In genomic region chr14:30322819-30323218, GRCh38 we compare ENCODE assay signal across 1 cellular context.
TF ChIP-seq lines count a peak whose summit lies in the region.

No MANE protein-coding gene starts in this region.

TF ChIP-seq in GM23338, 12 proteins besides CTCF, POLR2A, EP300 and RAD21 (continued from another document):
- TF ChIP-seq, protein P1, sequence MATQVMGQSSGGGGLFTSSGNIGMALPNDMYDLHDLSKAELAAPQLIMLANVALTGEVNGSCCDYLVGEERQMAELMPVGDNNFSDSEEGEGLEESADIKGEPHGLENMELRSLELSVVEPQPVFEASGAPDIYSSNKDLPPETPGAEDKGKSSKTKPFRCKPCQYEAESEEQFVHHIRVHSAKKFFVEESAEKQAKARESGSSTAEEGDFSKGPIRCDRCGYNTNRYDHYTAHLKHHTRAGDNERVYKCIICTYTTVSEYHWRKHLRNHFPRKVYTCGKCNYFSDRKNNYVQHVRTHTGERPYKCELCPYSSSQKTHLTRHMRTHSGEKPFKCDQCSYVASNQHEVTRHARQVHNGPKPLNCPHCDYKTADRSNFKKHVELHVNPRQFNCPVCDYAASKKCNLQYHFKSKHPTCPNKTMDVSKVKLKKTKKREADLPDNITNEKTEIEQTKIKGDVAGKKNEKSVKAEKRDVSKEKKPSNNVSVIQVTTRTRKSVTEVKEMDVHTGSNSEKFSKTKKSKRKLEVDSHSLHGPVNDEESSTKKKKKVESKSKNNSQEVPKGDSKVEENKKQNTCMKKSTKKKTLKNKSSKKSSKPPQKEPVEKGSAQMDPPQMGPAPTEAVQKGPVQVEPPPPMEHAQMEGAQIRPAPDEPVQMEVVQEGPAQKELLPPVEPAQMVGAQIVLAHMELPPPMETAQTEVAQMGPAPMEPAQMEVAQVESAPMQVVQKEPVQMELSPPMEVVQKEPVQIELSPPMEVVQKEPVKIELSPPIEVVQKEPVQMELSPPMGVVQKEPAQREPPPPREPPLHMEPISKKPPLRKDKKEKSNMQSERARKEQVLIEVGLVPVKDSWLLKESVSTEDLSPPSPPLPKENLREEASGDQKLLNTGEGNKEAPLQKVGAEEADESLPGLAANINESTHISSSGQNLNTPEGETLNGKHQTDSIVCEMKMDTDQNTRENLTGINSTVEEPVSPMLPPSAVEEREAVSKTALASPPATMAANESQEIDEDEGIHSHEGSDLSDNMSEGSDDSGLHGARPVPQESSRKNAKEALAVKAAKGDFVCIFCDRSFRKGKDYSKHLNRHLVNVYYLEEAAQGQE (IDR thresholded peaks at IDR 0.05; ENCODE audit: unreplicated experiment): no peak
- TF ChIP-seq JUNB (IDR thresholded peaks at IDR 0.05; ENCODE audit: unreplicated experiment) (no peak), NANOG (IDR thresholded peaks at IDR 0.05; ENCODE audit: borderline replicate concordance) (no peak), ZNF331 (CRISPR knock-in tag; IDR thresholded peaks at IDR 0.05; ENCODE audit: low read depth) (no peak)
- TF ChIP-seq, protein P2, sequence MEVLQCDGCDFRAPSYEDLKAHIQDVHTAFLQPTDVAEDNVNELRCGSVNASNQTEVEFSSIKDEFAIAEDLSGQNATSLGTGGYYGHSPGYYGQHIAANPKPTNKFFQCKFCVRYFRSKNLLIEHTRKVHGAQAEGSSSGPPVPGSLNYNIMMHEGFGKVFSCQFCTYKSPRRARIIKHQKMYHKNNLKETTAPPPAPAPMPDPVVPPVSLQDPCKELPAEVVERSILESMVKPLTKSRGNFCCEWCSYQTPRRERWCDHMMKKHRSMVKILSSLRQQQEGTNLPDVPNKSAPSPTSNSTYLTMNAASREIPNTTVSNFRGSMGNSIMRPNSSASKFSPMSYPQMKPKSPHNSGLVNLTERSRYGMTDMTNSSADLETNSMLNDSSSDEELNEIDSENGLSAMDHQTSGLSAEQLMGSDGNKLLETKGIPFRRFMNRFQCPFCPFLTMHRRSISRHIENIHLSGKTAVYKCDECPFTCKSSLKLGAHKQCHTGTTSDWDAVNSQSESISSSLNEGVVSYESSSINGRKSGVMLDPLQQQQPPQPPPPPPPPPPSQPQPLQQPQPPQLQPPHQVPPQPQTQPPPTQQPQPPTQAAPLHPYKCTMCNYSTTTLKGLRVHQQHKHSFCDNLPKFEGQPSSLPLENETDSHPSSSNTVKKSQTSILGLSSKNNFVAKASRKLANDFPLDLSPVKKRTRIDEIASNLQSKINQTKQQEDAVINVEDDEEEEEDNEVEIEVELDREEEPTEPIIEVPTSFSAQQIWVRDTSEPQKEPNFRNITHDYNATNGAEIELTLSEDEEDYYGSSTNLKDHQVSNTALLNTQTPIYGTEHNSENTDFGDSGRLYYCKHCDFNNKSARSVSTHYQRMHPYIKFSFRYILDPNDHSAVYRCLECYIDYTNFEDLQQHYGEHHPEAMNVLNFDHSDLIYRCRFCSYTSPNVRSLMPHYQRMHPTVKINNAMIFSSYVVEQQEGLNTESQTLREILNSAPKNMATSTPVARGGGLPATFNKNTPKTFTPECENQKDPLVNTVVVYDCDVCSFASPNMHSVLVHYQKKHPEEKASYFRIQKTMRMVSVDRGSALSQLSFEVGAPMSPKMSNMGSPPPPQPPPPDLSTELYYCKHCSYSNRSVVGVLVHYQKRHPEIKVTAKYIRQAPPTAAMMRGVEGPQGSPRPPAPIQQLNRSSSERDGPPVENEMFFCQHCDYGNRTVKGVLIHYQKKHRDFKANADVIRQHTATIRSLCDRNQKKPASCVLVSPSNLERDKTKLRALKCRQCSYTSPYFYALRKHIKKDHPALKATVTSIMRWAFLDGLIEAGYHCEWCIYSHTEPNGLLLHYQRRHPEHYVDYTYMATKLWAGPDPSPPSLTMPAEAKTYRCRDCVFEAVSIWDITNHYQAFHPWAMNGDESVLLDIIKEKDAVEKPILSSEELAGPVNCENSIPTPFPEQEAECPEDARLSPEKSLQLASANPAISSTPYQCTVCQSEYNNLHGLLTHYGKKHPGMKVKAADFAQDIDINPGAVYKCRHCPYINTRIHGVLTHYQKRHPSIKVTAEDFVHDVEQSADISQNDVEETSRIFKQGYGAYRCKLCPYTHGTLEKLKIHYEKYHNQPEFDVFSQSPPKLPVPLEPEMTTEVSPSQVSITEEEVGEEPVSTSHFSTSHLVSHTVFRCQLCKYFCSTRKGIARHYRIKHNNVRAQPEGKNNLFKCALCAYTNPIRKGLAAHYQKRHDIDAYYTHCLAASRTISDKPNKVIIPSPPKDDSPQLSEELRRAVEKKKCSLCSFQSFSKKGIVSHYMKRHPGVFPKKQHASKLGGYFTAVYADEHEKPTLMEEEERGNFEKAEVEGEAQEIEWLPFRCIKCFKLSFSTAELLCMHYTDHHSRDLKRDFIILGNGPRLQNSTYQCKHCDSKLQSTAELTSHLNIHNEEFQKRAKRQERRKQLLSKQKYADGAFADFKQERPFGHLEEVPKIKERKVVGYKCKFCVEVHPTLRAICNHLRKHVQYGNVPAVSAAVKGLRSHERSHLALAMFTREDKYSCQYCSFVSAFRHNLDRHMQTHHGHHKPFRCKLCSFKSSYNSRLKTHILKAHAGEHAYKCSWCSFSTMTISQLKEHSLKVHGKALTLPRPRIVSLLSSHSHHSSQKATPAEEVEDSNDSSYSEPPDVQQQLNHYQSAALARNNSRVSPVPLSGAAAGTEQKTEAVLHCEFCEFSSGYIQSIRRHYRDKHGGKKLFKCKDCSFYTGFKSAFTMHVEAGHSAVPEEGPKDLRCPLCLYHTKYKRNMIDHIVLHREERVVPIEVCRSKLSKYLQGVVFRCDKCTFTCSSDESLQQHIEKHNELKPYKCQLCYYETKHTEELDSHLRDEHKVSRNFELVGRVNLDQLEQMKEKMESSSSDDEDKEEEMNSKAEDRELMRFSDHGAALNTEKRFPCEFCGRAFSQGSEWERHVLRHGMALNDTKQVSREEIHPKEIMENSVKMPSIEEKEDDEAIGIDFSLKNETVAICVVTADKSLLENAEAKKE (CRISPR knock-in tag; IDR thresholded peaks at IDR 0.05): no peak
TF ChIP-seq in GM23338: peak in this region for 0.
